8 cellular contexts compared by ENCODE assay signal in the genomic region with DNA sequence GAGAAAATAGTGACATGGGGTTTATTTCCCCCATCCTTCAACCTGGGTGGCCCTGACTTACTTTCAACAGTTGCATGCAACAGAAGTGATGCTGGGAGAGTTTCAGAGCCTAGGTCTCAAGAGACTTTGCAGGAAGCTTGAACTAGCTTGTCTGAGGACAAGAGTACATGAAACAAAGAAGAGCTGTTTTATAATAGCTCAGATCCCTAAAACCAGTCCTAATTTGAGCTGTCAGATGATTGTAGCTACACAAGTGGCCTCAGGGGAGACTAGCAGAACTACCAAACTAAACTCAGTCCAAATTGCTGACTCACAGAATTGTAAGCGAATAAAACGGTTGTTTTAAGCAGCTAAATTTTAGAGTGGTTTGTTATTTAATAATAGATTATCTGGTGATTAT. TPM values are rescaled to one million over a fixed set of nuclear protein-coding genes. Genes with fewer than 3 reads are reported as not detected.
DNase-seq lines count a peak whose midpoint lies in the region; ATAC-seq lines count a peak whose summit lies in the region.

No MANE protein-coding gene starts in this region.

- ATAC-seq in HG03139 (IDR thresholded peaks at IDR 0.05; ENCODE audit: unreplicated experiment), result peak; percentile 98

- in situ Hi-C loops in G401 (cut with HindIII; ENCODE audit: low sequenced_read_pairs), result no loop called here

- DNase-seq in AG08395 (ENCODE audit: low spot score), result peak; percentile 46
- DNase-seq in GM19240 (ENCODE audit: insufficient read length, low spot score), result peak; percentile 16
- peak; percentile 28 for DNase-seq in astrocyte of the hippocampus (ENCODE audit: low read depth, low spot score)
- DNase-seq in NCI-H526 treated with DMSO at 0.1 percent for 48 hours (lab: John Stamatoyannopoulos, UW), result no peak
- no peak for DNase-seq in T1000 (lab: John Stamatoyannopoulos, UW)
- no peak for DNase-seq in NCI-H2227 treated with DMSO at 0.1 percent for 48 hours (lab: John Stamatoyannopoulos, UW)
- no peak for DNase-seq in G401 (ENCODE audit: low spot score)

RNA-seq across cellular contexts. Expression of gene RC3H1, which starts 17.1 kb away (rescaled TPM):
- 13.4 and 15.4 TPM in 2 replicates for total RNA-seq in G401 (2014; rRNA removed; shearing (Covaris generic))

Comparison
In these comparisons a context has a peak if more than half of its experiments do, and no peak if none do; other contexts are left out.
1. DNase-seq: peak in AG08395 (single experiment), GM19240 (single experiment) and astrocyte of the hippocampus (single experiment); none in NCI-H526 treated with DMSO at 0.1 percent for 48 hours (single experiment), T1000 (single experiment), NCI-H2227 treated with DMSO at 0.1 percent for 48 hours (single experiment) and G401 (single experiment).